8 cellular contexts compared by ENCODE assay signal in the genomic region with DNA sequence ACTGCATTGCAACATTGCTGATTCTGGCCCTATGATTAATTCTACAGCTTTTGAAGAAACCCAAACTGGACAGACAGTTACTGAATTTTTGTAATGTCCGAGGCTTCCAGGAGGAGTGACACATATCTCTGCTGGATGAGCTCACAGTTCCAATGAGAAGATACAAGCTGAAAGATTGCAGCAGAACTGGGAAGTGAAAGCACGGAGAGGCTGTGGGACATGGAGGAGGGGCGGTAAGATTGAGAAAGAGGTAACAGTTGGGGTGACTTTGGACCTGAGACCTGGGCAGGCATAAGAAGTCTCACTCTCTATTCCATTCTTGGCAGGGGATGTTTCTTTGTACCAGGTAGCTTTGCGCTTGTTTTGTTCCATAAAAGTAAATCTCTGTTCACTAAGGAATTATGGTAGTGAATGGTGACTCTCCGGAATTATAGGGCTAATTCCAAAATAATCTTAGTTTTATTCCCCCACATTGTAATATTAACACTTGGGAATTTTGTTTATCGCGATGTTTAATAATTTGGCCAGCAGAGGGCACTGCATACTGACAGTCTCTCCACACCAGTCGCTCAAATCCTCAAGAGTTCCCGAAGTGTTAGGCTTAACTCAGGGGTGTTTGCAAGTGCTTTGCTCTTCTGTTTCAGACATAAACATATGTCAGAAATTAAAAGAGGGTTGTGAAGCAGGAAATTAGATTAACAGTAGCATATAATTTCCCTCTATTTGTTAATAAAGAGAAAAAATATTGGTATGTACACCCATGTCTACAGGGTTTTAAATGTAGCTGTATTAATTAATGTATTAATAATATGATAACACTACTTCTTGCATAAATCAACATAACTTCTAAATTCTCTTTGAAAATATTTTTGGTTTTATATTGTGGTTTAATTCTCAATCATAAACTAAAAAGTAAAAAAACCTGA.
DNase-seq lines count a peak whose midpoint lies in the region; ATAC-seq and TF ChIP-seq lines count a peak whose summit lies in the region.

No MANE protein-coding gene starts in this region.

- H3K9me3 ChIP-seq in CD8-positive, alpha-beta T cell (ENCODE audit: low read length), result no peaks in the 10 kb centered on the region
- H3K9me3 ChIP-seq in NT2/D1 (ENCODE audit: insufficient read depth, low read length), result no peaks in the 10 kb centered on the region
- no peaks in the 10 kb centered on the region for H3K9me3 ChIP-seq in ascending aorta
- no peaks in the 10 kb centered on the region for H3K9me3 ChIP-seq in right atrium auricular region
- H3K9me3 ChIP-seq in skeletal muscle satellite cell (replicated peaks; ENCODE audit: low read length), result no peaks in the 10 kb centered on the region

- no peak overlapping the region for H3K9ac ChIP-seq in NT2/D1 (ENCODE audit: insufficient read length, low read depth)
- peak overlapping the region; percentile 10 for H3K9ac ChIP-seq in skeletal muscle satellite cell (ENCODE audit: low read depth, low read length)

- no peak overlapping the region for H3K27ac Mint-ChIP-seq in CD8-positive, alpha-beta T cell

- peak; percentile 66 for ATAC-seq in CD8-positive, alpha-beta T cell
- ATAC-seq in GM18907 (IDR thresholded peaks at IDR 0.05; ENCODE audit: unreplicated experiment), result peak; percentile 59

- H3K4me2 ChIP-seq in skeletal muscle satellite cell (ENCODE audit: low read length), result peak overlapping the region; percentile 74

- H3K4me1 ChIP-seq in CD8-positive, alpha-beta T cell (ENCODE audit: insufficient read depth, low read length), result peaks cover 5% of the 10 kb centered on the region
- H3K4me1 ChIP-seq in NT2/D1 (ENCODE audit: insufficient read depth, insufficient read length), result no peaks in the 10 kb centered on the region
- no peaks in the 10 kb centered on the region for H3K4me1 ChIP-seq in ascending aorta
- H3K4me1 ChIP-seq in right atrium auricular region, result no peaks in the 10 kb centered on the region
- H3K4me1 ChIP-seq in skeletal muscle satellite cell (ENCODE audit: control insufficient read depth, insufficient read depth, low read length), result no peaks in the 10 kb centered on the region

- CTCF ChIA-PET in CD8-positive, alpha-beta T cell (lab: Charles Lee), result interaction anchor here (0.5 to 2.1 kb wide), 28 partner anchors 10 to 1296 kb away, joined by 3 to 8 read pairs (median 4); no protein-coding TSS in a partner anchor

- H3K27me3 ChIP-seq in CD8-positive, alpha-beta T cell (ENCODE audit: insufficient read depth, low read length), result no peaks in the 10 kb centered on the region
- H3K27me3 ChIP-seq in NT2/D1 (ENCODE audit: insufficient read depth, insufficient read length) (no peaks in the 10 kb centered on the region), ascending aorta (no peaks in the 10 kb centered on the region), right atrium auricular region (no peaks in the 10 kb centered on the region), skeletal muscle satellite cell (ENCODE audit: control insufficient read depth, insufficient read depth, low read length) (peaks cover 22% of the 10 kb centered on the region)

- peak; percentile 90 for TF ChIP-seq CTCF in CD8-positive, alpha-beta T cell (IDR thresholded peaks at IDR 0.05)
- peak; percentile 28 to 63 (median 57) for TF ChIP-seq CTCF in ascending aorta (IDR thresholded peaks at IDR 0.05)
- TF ChIP-seq CTCF in right atrium auricular region (IDR thresholded peaks at IDR 0.05), result peak; percentile 54 to 76

- no peak overlapping the region for H3K4me3 ChIP-seq in CD8-positive, alpha-beta T cell (ENCODE audit: low read depth, low read length)
- H3K4me3 ChIP-seq in NT2/D1 (ENCODE audit: insufficient read length, low read depth) (no peak overlapping the region), ascending aorta (no peak overlapping the region), right atrium auricular region (no peak overlapping the region), skeletal muscle satellite cell (ENCODE audit: low read length) (peak overlapping the region; percentile 55)

- H3K4me3 Mint-ChIP-seq in CD8-positive, alpha-beta T cell, result no peak overlapping the region

- H3K4me1 Mint-ChIP-seq in CD8-positive, alpha-beta T cell (ENCODE audit: low read depth), result peaks cover 14% of the 10 kb centered on the region

- H3K9me3 Mint-ChIP-seq in CD8-positive, alpha-beta T cell, result no peaks in the 10 kb centered on the region

- H3K36me3 Mint-ChIP-seq in CD8-positive, alpha-beta T cell, result no peaks in the 10 kb centered on the region

- POLR2A ChIA-PET in CD8-positive, alpha-beta T cell (lab: Charles Lee), result no interaction called here

- DNase-seq in CD8-positive, alpha-beta T cell, result peak in 6 of 7 experiments; percentile 3 to 59 (median 33)
- DNase-seq in HT1080 (ENCODE audit: low read depth), result peak; percentile 56
- peak; percentile 30 for DNase-seq in NT2/D1 (ENCODE audit: low read depth, low spot score)
- DNase-seq in ascending aorta (ENCODE audit: low spot score in 2 of 2), result no peak
- DNase-seq in right atrium auricular region (ENCODE audit: low spot score), result no peak
- no peak for DNase-seq in occipital lobe (lab: John Stamatoyannopoulos, UW)

- H3K36me3 ChIP-seq in CD8-positive, alpha-beta T cell (ENCODE audit: insufficient read depth, low read length), result no peaks in the 10 kb centered on the region
- H3K36me3 ChIP-seq in NT2/D1 (ENCODE audit: insufficient read depth, insufficient read length, low read length) (no peaks in the 10 kb centered on the region), ascending aorta (no peaks in the 10 kb centered on the region), right atrium auricular region (no peaks in the 10 kb centered on the region), skeletal muscle satellite cell (ENCODE audit: insufficient read depth, low read length) (no peaks in the 10 kb centered on the region)

- intact Hi-C loops in CD8-positive, alpha-beta T cell (cut with DNase I, micrococcal nuclease), result loop anchor here (1.0 to 10.0 kb wide), 5 partner anchors 292 to 1597 kb away; no protein-coding TSS in a partner anchor
- intact Hi-C loops in ascending aorta (cut with DNase I), result no loop called here

- no peak overlapping the region for H3K27ac ChIP-seq in CD8-positive, alpha-beta T cell (ENCODE audit: low read depth, low read length)
- H3K27ac ChIP-seq in ascending aorta, result no peak overlapping the region
- H3K27ac ChIP-seq in right atrium auricular region, result no peak overlapping the region

- H3K27me3 Mint-ChIP-seq in CD8-positive, alpha-beta T cell (ENCODE audit: low read depth), result no peaks in the 10 kb centered on the region

Comparison
In these comparisons a context has a peak if more than half of its experiments do, and no peak if none do; other contexts are left out.
1. DNase-seq: peak in CD8-positive, alpha-beta T cell (6 of 7), HT1080 (single experiment) and NT2/D1 (single experiment); none in ascending aorta (0 of 2), right atrium auricular region (single experiment) and occipital lobe (single experiment).
2. Peak in every context shown above with its lines, with median percentiles within 50 percentile points of each other: CTCF ChIP-seq.